Comparison of ENCODE assay signal across 1 cellular context in genomic region chr3:195259564-195260285, GRCh38.
TF ChIP-seq lines count a peak whose summit lies in the region.

No MANE protein-coding gene starts in this region.

TF ChIP-seq in HepG2, 621 proteins besides CTCF, POLR2A, EP300 and RAD21 (continued from another document and continues in another):
- TF ChIP-seq ATF7 (IDR thresholded peaks at IDR 0.05) (no peak), ATF7 (CRISPR knock-in tag; IDR thresholded peaks at IDR 0.05) (0 out of 2 replicates have a peak, but pooled peaks have one; percentile 19), SATB2 (CRISPR knock-in tag; IDR thresholded peaks at IDR 0.05) (peak; percentile 80; the same call in 1 of the 2 replicates), ETV5 (CRISPR knock-in tag; IDR thresholded peaks at IDR 0.05; ENCODE audit: borderline replicate concordance) (peak; percentile 92), TRIM24 (CRISPR knock-in tag; IDR thresholded peaks at IDR 0.05) (no peak), E2F5 (CRISPR knock-in tag; conservative IDR thresholded peaks at IDR 0.05) (0 out of 2 replicates have a peak, but pooled peaks have one; percentile 1), JUN (CRISPR knock-in tag; IDR thresholded peaks at IDR 0.05) (peak; percentile 52; the same call in 1 of the 2 replicates), HMGXB3 (CRISPR knock-in tag; IDR thresholded peaks at IDR 0.05; ENCODE audit: borderline replicate concordance) (peak; percentile 55; the same call in 1 of the 2 replicates), CC2D1A (CRISPR knock-in tag; IDR thresholded peaks at IDR 0.05) (no peak), ZUFSP (CRISPR knock-in tag; IDR thresholded peaks at IDR 0.05; ENCODE audit: borderline replicate concordance) (no peak), ZNF839 (CRISPR knock-in tag; IDR thresholded peaks at IDR 0.05; ENCODE audit: borderline replicate concordance) (no peak), STAT5B (CRISPR knock-in tag; IDR thresholded peaks at IDR 0.05) (no peak), PLRG1 (conservative IDR thresholded peaks at IDR 0.05) (no peak), TCF12 (IDR thresholded peaks at IDR 0.05) (no peak), TCF12 (CRISPR knock-in tag; IDR thresholded peaks at IDR 0.05) (peak; percentile 74; the same call in 1 of the 2 replicates), ZBTB49 (CRISPR knock-in tag; IDR thresholded peaks at IDR 0.05; ENCODE audit: borderline replicate concordance) (0 out of 2 replicates have a peak, but pooled peaks have one; percentile 14), HOXA7 (CRISPR knock-in tag; IDR thresholded peaks at IDR 0.05) (0 out of 2 replicates have a peak, but pooled peaks have one; percentile 73), DRAP1 (CRISPR knock-in tag; IDR thresholded peaks at IDR 0.05) (no peak), HOMEZ (CRISPR knock-in tag; IDR thresholded peaks at IDR 0.05; ENCODE audit: low read depth) (peak; percentile 34; the same call in 1 of the 2 replicates), FOXO1 (CRISPR knock-in tag; IDR thresholded peaks at IDR 0.05) (peak; percentile 78; the same call in 1 of the 2 replicates), MIER3 (CRISPR knock-in tag; IDR thresholded peaks at IDR 0.05; ENCODE audit: borderline replicate concordance) (peak; percentile 46; the same call in 1 of the 2 replicates), ZNF562 (CRISPR knock-in tag; IDR thresholded peaks at IDR 0.05; ENCODE audit: borderline replicate concordance) (peak; percentile 64), REXO4 (CRISPR knock-in tag; IDR thresholded peaks at IDR 0.05; ENCODE audit: borderline replicate concordance) (no peak), SP5 (CRISPR knock-in tag; IDR thresholded peaks at IDR 0.05; ENCODE audit: borderline replicate concordance, low read depth) (peak; percentile 87), KLF15 (CRISPR knock-in tag; IDR thresholded peaks at IDR 0.05; ENCODE audit: borderline replicate concordance) (no peak; the same call in 1 of the 2 replicates), TCF7L2 (IDR thresholded peaks at IDR 0.05; ENCODE audit: low read depth, low read length) (no peak), CREB1 (IDR thresholded peaks at IDR 0.05) (no peak; the same call in 1 of the 2 replicates), CREB1 (CRISPR knock-in tag; IDR thresholded peaks at IDR 0.05) (no peak), SIN3A (IDR thresholded peaks at IDR 0.05; ENCODE audit: borderline replicate concordance, low read depth, low read length) (peak; percentile 68; the same call in 1 of the 2 replicates), SRSF9 (IDR thresholded peaks at IDR 0.05; ENCODE audit: borderline replicate concordance, insufficient read depth, low read depth, low read length, poor library complexity, severe bottlenecking) (no peak), MAX (IDR thresholded peaks at IDR 0.05) (peak; percentile 82), ZNF430 (CRISPR knock-in tag; IDR thresholded peaks at IDR 0.05) (peak; percentile 86), HCFC1 (IDR thresholded peaks at IDR 0.05; ENCODE audit: low read depth, low read length) (no peak), KLF13 (CRISPR knock-in tag; IDR thresholded peaks at IDR 0.05) (0 out of 2 replicates have a peak, but pooled peaks have one; percentile 45), FOXK1 (CRISPR knock-in tag; IDR thresholded peaks at IDR 0.05; ENCODE audit: borderline replicate concordance, low read depth) (peak; percentile 15; the same call in 1 of the 2 replicates), NFKBIZ (CRISPR knock-in tag; IDR thresholded peaks at IDR 0.05) (peak; percentile 27; the same call in 1 of the 2 replicates), THAP11 (CRISPR knock-in tag; IDR thresholded peaks at IDR 0.05) (peak; percentile 64; the same call in 1 of the 2 replicates), ONECUT2 (CRISPR knock-in tag; IDR thresholded peaks at IDR 0.05) (no peak; the same call in 1 of the 2 replicates), HOXD1 (CRISPR knock-in tag; IDR thresholded peaks at IDR 0.05) (no peak), ZMAT5 (CRISPR knock-in tag; IDR thresholded peaks at IDR 0.05; ENCODE audit: borderline replicate concordance, low read depth) (no peak), E2F2 (CRISPR knock-in tag; IDR thresholded peaks at IDR 0.05; ENCODE audit: borderline replicate concordance) (no peak), AKAP8 (CRISPR knock-in tag; IDR thresholded peaks at IDR 0.05) (peak; percentile 66; the same call in 1 of the 2 replicates), ARNT (IDR thresholded peaks at IDR 0.05) (no peak), SMYD3 (CRISPR knock-in tag; IDR thresholded peaks at IDR 0.05) (no peak), ZBTB10 (CRISPR knock-in tag; IDR thresholded peaks at IDR 0.05; ENCODE audit: borderline replicate concordance) (no peak), CREBL2 (CRISPR knock-in tag; IDR thresholded peaks at IDR 0.05; ENCODE audit: borderline replicate concordance) (peak; percentile 27; the same call in 1 of the 2 replicates)
